21 cellular contexts compared by ENCODE assay signal in genomic region chrX:136154998-136155397, GRCh38.
"Had no signal": no experiment of that assay in that cellular context is flagged by ENCODE, and none has a peak within 500 bp of the region (broad histone marks: within the 10 kb centered on the region; RNA-seq: fewer than 3 reads in every experiment).

No MANE protein-coding gene starts in this region.

- H3K9me3 ChIP-seq: neutrophil, SJSA1, testis had no signal

- H3K4me3 Mint-ChIP-seq: activated naive CD4-positive, alpha-beta T cell treated with anti-CD3 and anti-CD28 coated beads for 36 hours; natural killer cell; T-helper 2 cell treated with Interferon-gamma antibody and Interleukin-4, amounts not matched to agents 5 μg/mL and 100 μg/mL, for 36 hours had no signal

- H3K27ac Mint-ChIP-seq: activated naive CD4-positive, alpha-beta T cell treated with anti-CD3 and anti-CD28 coated beads for 36 hours; activated T-helper 2 cell treated with anti-CD3 and anti-CD28 coated beads, Interferon-gamma antibody, Interleukin-2, Interleukin-4, amounts not matched to agents 10 μg/mL and 5 μg/mL and 100 μg/mL, durations not matched to agents 14 hours and 24 hours and 36 hours; natural killer cell; T-helper 2 cell treated with Interferon-gamma antibody and Interleukin-4, amounts not matched to agents 5 μg/mL and 100 μg/mL, for 36 hours had no signal

- H3K4me1 Mint-ChIP-seq: natural killer cell had no signal

- H3K4me1 ChIP-seq: testis had no signal

- H3K36me3 ChIP-seq: cardiac muscle cell, neutrophil, SJSA1 had no signal

- FAIRE-seq: endothelial cell of umbilical vein, islet of Langerhans, small intestine had no signal

- H3K36me3 Mint-ChIP-seq: natural killer cell had no signal

- H3K4me3 ChIP-seq: cardiac muscle cell, SJSA1, testis had no signal

- H3K27me3 ChIP-seq: cardiac muscle cell, SJSA1, testis had no signal

- ATAC-seq: left lobe of liver, natural killer cell had no signal

- H3K9me3 Mint-ChIP-seq: activated naive CD4-positive, alpha-beta T cell treated with anti-CD3 and anti-CD28 coated beads for 36 hours; activated T-helper 2 cell treated with anti-CD3 and anti-CD28 coated beads, Interferon-gamma antibody, Interleukin-2, Interleukin-4, amounts not matched to agents 10 μg/mL and 5 μg/mL and 100 μg/mL, durations not matched to agents 14 hours and 24 hours and 36 hours; natural killer cell; T-helper 2 cell treated with Interferon-gamma antibody and Interleukin-4, amounts not matched to agents 5 μg/mL and 100 μg/mL, for 36 hours had no signal

- DNase-seq: activated CD4-positive, alpha-beta T cell treated with anti-CD3 and anti-CD28 coated beads, Interleukin-2, amount 50 U/mL, for 4 hours; activated CD4-positive, CD25-positive, alpha-beta regulatory T cell treated with anti-CD3 and anti-CD28 coated beads, Interleukin-2, amount 50 U/mL, for 72 hours; activated naive CD4-positive, alpha-beta T cell treated with anti-CD3 and anti-CD28 coated beads for 36 hours; cortex of kidney; effector CD4-positive, alpha-beta T cell; foreskin melanocyte; mammary epithelial cell; natural killer cell; small intestine; stimulated activated CD4-positive, alpha-beta T cell treated with anti-CD3 and anti-CD28 coated beads, Interleukin-4, amount 100 ng/mL, for 4 hours; stimulated activated CD8-positive, alpha-beta memory T cell treated with anti-CD3 and anti-CD28 coated beads, Interleukin-4, amount 100 ng/mL, for 48 hours; stimulated activated naive CD4-positive, alpha-beta T cell treated with Interleukin-2 at 50 U/mL for 16 hours; testis had no signal

- H3K27ac ChIP-seq: cardiac muscle cell, neutrophil, SJSA1, testis had no signal
